Comparison of ENCODE assay signal across 16 cellular contexts in the genomic region with DNA sequence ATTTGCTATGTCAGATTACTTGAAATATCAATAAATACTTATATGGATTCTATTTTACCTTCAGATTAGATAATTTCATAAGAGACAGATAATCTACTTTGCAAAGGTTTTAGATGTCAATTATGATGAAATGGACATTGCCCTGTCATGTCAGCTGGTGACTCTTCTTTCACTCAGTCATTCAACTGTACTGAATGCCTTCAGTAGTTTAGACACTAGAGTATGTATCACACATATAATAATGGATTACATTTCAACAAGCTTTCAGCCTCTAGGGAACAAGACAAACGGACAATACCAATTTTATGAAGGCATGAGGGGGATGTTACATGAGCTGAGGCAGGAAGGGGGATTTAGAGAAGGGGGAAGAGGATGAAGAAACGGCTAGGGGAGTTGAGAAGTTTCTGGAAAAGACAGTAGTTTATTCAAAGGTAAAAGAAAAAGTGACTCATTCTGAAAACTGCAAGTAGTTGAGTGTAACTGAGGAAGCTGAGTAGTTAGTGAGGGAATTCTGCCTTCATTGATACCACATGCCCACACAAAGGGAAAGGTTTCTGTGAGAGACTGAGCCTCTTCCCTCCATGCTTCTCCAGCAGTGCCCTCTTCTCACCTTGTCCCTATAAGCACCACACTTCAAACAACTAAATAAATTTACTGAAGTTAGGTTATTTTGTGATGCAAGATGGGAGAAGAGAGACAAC. TPM values are rescaled to one million over a fixed set of nuclear protein-coding genes. Genes with fewer than 3 reads are reported as not detected.
A peak's percentile ranks its signal among the peaks of the same experiment; 100 is the strongest.
DNase-seq lines count a peak whose midpoint lies in the region; FAIRE-seq and TF ChIP-seq lines count a peak whose summit lies in the region.
"Had no signal": no experiment of that assay in that cellular context is flagged by ENCODE, and none has a peak within 500 bp of the region (broad histone marks: within the 10 kb centered on the region; RNA-seq: fewer than 3 reads in every experiment).

No MANE protein-coding gene starts in this region.

- no peaks in the 10 kb centered on the region for H3K27me3 ChIP-seq in SK-N-SH (ENCODE audit: insufficient read depth)
- H3K27me3 ChIP-seq: BE2C, right lobe of liver had no signal

- H3K79me2 ChIP-seq in SK-N-SH (ENCODE audit: insufficient read depth), result no peaks in the 10 kb centered on the region

- POLR2A ChIA-PET in SK-N-SH (lab: Yijun Ruan, JAX), result no interaction called here

- TF ChIP-seq CTCF in AG10803 (conservative IDR thresholded peaks at IDR 0.05; ENCODE audit: low read length), result no peak
- no peak for TF ChIP-seq CTCF in SK-N-SH (IDR thresholded peaks at IDR 0.05)
- TF ChIP-seq CTCF in epithelial cell of esophagus (IDR thresholded peaks at IDR 0.05; ENCODE audit: insufficient read depth, low read depth, low read length, missing control alignments), result no peak
- no peak for TF ChIP-seq CTCF in osteocyte (IDR thresholded peaks at IDR 0.05)

- peak; percentile 57 for FAIRE-seq in GM12891 (lab: Jason Lieb, UNC)
- FAIRE-seq: D721Med had no signal

- DNase-seq in AG10803 (ENCODE audit: low read depth) (peak; percentile 27), GM12891 (ENCODE audit: insufficient read length, low spot score) (no peak), SK-N-SH (no peak), epithelial cell of esophagus (ENCODE audit: low read depth) (peak; percentile 47), kidney glomerular epithelial cell (lab: John Stamatoyannopoulos, UW) (no peak), NCI-H524 treated with DMSO at 0.1 percent for 48 hours (lab: John Stamatoyannopoulos, UW) (no peak), osteocyte (ENCODE audit: extremely low spot score, unreplicated experiment) (no peak), NCI-H2171 (lab: John Stamatoyannopoulos, UW) (no peak)
- DNase-seq: BE2C; caudate nucleus; hippocampal formation; NCI-H1092; PC-3; right lobe of liver; stimulated activated CD4-positive, alpha-beta T cell treated with anti-CD3 and anti-CD28 coated beads, Interleukin-1b, Interleukin-23, amount 100 ng/mL, for 48 hours had no signal

- H3K9me3 ChIP-seq in SK-N-SH, result no peaks in the 10 kb centered on the region
- H3K9me3 ChIP-seq: BE2C, right lobe of liver had no signal

- H3K27ac ChIP-seq in SK-N-SH (ENCODE audit: low read depth in 2 of 2, low read length in 1 of 2), result no peak overlapping the region
- H3K27ac ChIP-seq: right lobe of liver had no signal

- peaks cover 15 to 37% of the 10 kb centered on the region in 2 experiments for H3K36me3 ChIP-seq in SK-N-SH (replicated peaks in 1 of 2; ENCODE audit: control insufficient read depth in 1 of 2, insufficient read depth in 2 of 2, low read length in 1 of 2)

- WGBS in SK-N-SH (ENCODE audit: low lambda C conversion rate), result 72% methylated on average over 2 of the region's 2 CpGs

- TF ChIP-seq EP300 in SK-N-SH (IDR thresholded peaks at IDR 0.05; ENCODE audit: borderline replicate concordance in 1 of 2, low read depth in 1 of 2, low read length in 1 of 2), result no peak

- H3K36me3 Mint-ChIP-seq in osteocyte (ENCODE audit: unreplicated experiment), result peaks cover 13% of the 10 kb centered on the region

- no peaks in the 10 kb centered on the region for H3K9me3 Mint-ChIP-seq in osteocyte (ENCODE audit: unreplicated experiment)

- no peak overlapping the region for H3K4me2 ChIP-seq in SK-N-SH

- H3K4me3 ChIP-seq in AG10803 (ENCODE audit: low read length), result no peak overlapping the region
- no peak overlapping the region for H3K4me3 ChIP-seq in SK-N-SH (ENCODE audit: low read depth in 2 of 2, low read length in 1 of 2)
- no peak overlapping the region for H3K4me3 ChIP-seq in epithelial cell of esophagus (ENCODE audit: low read length)
- H3K4me3 ChIP-seq: right lobe of liver had no signal

- H2AFZ ChIP-seq in SK-N-SH (ENCODE audit: low read depth), result no peak overlapping the region

- peaks cover 0 to 6% of the 10 kb centered on the region in 2 experiments; a peak in 2 of 4 replicates for H3K4me1 ChIP-seq in SK-N-SH (ENCODE audit: control insufficient read depth in 1 of 2, insufficient read depth in 2 of 2, low read depth in 1 of 2, low read length in 1 of 2)
- H3K4me1 ChIP-seq: BE2C had no signal

- H3F3A ChIP-seq in SK-N-SH (replicated peaks; ENCODE audit: insufficient read depth), result no peaks in the 10 kb centered on the region

- no peaks in the 10 kb centered on the region for H3K9me2 ChIP-seq in SK-N-SH

- TF ChIP-seq RAD21 in SK-N-SH (IDR thresholded peaks at IDR 0.05; ENCODE audit: low read length), result no peak

- H3K4me3 Mint-ChIP-seq in osteocyte (ENCODE audit: unreplicated experiment), result no peak overlapping the region

- no peak for TF ChIP-seq POLR2A in GM12891 (IDR thresholded peaks at IDR 0.05; ENCODE audit: low read depth, low read length)

- H3K27me3 Mint-ChIP-seq in osteocyte (ENCODE audit: unreplicated experiment), result no peaks in the 10 kb centered on the region

- no peak overlapping the region for H3K27ac Mint-ChIP-seq in osteocyte (ENCODE audit: unreplicated experiment)

- no peak overlapping the region for H3K9ac ChIP-seq in SK-N-SH

- H3K4me1 Mint-ChIP-seq in osteocyte (ENCODE audit: unreplicated experiment), result no peaks in the 10 kb centered on the region

- no peaks in the 10 kb centered on the region for H4K20me1 ChIP-seq in SK-N-SH (ENCODE audit: insufficient read depth)

- CTCF ChIA-PET in SK-N-SH (lab: Yijun Ruan, JAX), result interaction anchor here (0.7 to 1.0 kb wide), 4 partner anchors 8 to 49 kb away, joined by 3 to 5 read pairs (median 4); a partner anchor contains a TSS

TF ChIP-seq in GM12891, 5 proteins besides CTCF, POLR2A, EP300 and RAD21:
- TF ChIP-seq PAX5 (IDR thresholded peaks at IDR 0.05; ENCODE audit: insufficient read depth, low read length, severe bottlenecking) (no peak), POLR2AphosphoS5 (IDR thresholded peaks at IDR 0.05; ENCODE audit: low read depth, low read length) (no peak), POU2F2 (IDR thresholded peaks at IDR 0.05; ENCODE audit: low read depth, low read length) (no peak), TAF1 (IDR thresholded peaks at IDR 0.05; ENCODE audit: low read depth, low read length) (no peak), SPI1 (IDR thresholded peaks at IDR 0.05; ENCODE audit: low read depth, low read length) (no peak)

TF ChIP-seq in SK-N-SH, 30 proteins besides CTCF, POLR2A, EP300 and RAD21:
- TF ChIP-seq MXI1 (IDR thresholded peaks at IDR 0.05; ENCODE audit: low read depth, low read length), result no peak
- TF ChIP-seq FOSL2 (IDR thresholded peaks at IDR 0.05; ENCODE audit: borderline replicate concordance, low read depth), result peak; percentile 16; the same call in 1 of the 2 replicates

RNA-seq across cellular contexts. Expression of a gene that starts 25.7 kb away (rescaled TPM):
- polyA plus RNA-seq in GM12891 (2012; ENCODE audit: low read depth, missing spikeins), result 13.7 TPM
- polyA plus RNA-seq in SK-N-SH (2012; rRNA removed), result 11.2 and 16.0 TPM in 2 replicates
- polyA plus RNA-seq in SK-N-SH (2012; cell fraction: cytosol; rRNA removed), result 14.7 and 16.8 TPM in 2 replicates
- polyA plus RNA-seq in SK-N-SH (2012; cell fraction: nucleus; rRNA removed), result 9.8 and 13.6 TPM in 2 replicates
- 19.9 and 21.6 TPM in 2 replicates for total RNA-seq in osteocyte

RNA-seq across cellular contexts. Expression of a gene that starts 31.4 kb away (rescaled TPM):
- polyA plus RNA-seq in GM12891 (2012; ENCODE audit: low read depth, missing spikeins), result 1.6 TPM
- 0.21 and 0.37 TPM in 2 replicates for polyA plus RNA-seq in SK-N-SH (2012; rRNA removed)
- 0.27 and 0.37 TPM in 2 replicates for polyA plus RNA-seq in SK-N-SH (2012; cell fraction: cytosol; rRNA removed)
- polyA plus RNA-seq in SK-N-SH (2012; cell fraction: nucleus; rRNA removed), result 0.39 and 0.46 TPM in 2 replicates
- total RNA-seq in osteocyte, result 1.0 and 1.8 TPM in 2 replicates
- total RNA-seq: PC-3 had no signal

RNA-seq across cellular contexts. Expression of a gene that starts 48.7 kb away (rescaled TPM):
- 24.4 TPM for polyA plus RNA-seq in GM12891 (2012; ENCODE audit: low read depth, missing spikeins)
- 57.8 and 95.4 TPM in 2 replicates for polyA plus RNA-seq in SK-N-SH (2012; rRNA removed)
- 56.8 and 57.6 TPM in 2 replicates for polyA plus RNA-seq in SK-N-SH (2012; cell fraction: cytosol; rRNA removed)
- 121 and 237 TPM in 2 replicates for polyA plus RNA-seq in SK-N-SH (2012; cell fraction: nucleus; rRNA removed)
- 55.9 and 60.0 TPM in 2 replicates for total RNA-seq in osteocyte

Comparison
In these comparisons a context has a peak if more than half of its experiments do, and no peak if none do; other contexts are left out.
1. DNase-seq: peak in AG10803 (single experiment) and epithelial cell of esophagus (single experiment); none in GM12891 (single experiment), SK-N-SH (single experiment), kidney glomerular epithelial cell (single experiment), NCI-H524 treated with DMSO at 0.1 percent for 48 hours (single experiment), osteocyte (single experiment) and NCI-H2171 (single experiment).